In genomic region chr2:145012214-145012670, GRCh38 we compare ENCODE assay signal across 14 cellular contexts.
DNase-seq lines count a peak whose midpoint lies in the region; ATAC-seq and TF ChIP-seq lines count a peak whose summit lies in the region.
"Had no signal": no experiment of that assay in that cellular context is flagged by ENCODE, and none has a peak within 500 bp of the region (broad histone marks: within the 10 kb centered on the region; RNA-seq: fewer than 3 reads in every experiment).

No MANE protein-coding gene starts in this region.

- no peaks in the 10 kb centered on the region for H3K27me3 ChIP-seq in left ventricle myocardium inferior (ENCODE audit: low read depth)
- H3K27me3 ChIP-seq: cardiac muscle cell, gastrocnemius medialis, right lobe of liver had no signal

- peak overlapping the region; percentile 57 for H3K27ac ChIP-seq in left ventricle myocardium inferior (replicated peaks)
- H3K27ac ChIP-seq: cardiac muscle cell, gastrocnemius medialis, right lobe of liver had no signal

- DNase-seq in Right ventricle myocardium inferior (ENCODE audit: missing footprints) = no peak
- DNase-seq in cardiac septum (ENCODE audit: low spot score) = no peak
- DNase-seq in amniotic epithelial cell (ENCODE audit: low read depth) = peak; percentile 61
- DNase-seq in left ventricle myocardium inferior = peak; percentile 35
- no peak for DNase-seq in SHP77 treated with DMSO at 0.1 percent for 48 hours (lab: John Stamatoyannopoulos, UW)
- DNase-seq in iPS-NIHi11 (ENCODE audit: low spot score) = no peak
- DNase-seq in activated naive CD4-positive, alpha-beta T cell treated with anti-CD3 and anti-CD28 coated beads, Interleukin-2, amount 10 ng/mL, durations not matched to agents 7 days and 5 days = no peak
- DNase-seq: activated T-cell treated with anti-CD3 and anti-CD28 coated beads for 4 hours, gastrocnemius medialis, H9, mucosa of descending colon, right lobe of liver had no signal

- no peaks in the 10 kb centered on the region for H3K9me3 ChIP-seq in left ventricle myocardium inferior (replicated peaks)
- H3K9me3 ChIP-seq: gastrocnemius medialis, mucosa of descending colon, right lobe of liver had no signal

- H3K36me3 ChIP-seq in left ventricle myocardium inferior = no peaks in the 10 kb centered on the region
- H3K36me3 ChIP-seq: cardiac muscle cell, gastrocnemius medialis, right lobe of liver had no signal

- H3K36me3 Mint-ChIP-seq in activated T-helper 17 cell treated with anti-CD3 and anti-CD28 coated beads, Interleukin-2, amount 50 U/mL, for 72 hours (ENCODE audit: low read depth) = no peaks in the 10 kb centered on the region
- H3K36me3 Mint-ChIP-seq in activated naive CD4-positive, alpha-beta T cell treated with anti-CD3 and anti-CD28 coated beads, Interleukin-2, amount 10 ng/mL, durations not matched to agents 7 days and 5 days = no peaks in the 10 kb centered on the region

- no peaks in the 10 kb centered on the region for H3K4me1 Mint-ChIP-seq in activated T-helper 17 cell treated with anti-CD3 and anti-CD28 coated beads, Interleukin-2, amount 50 U/mL, for 72 hours
- H3K4me1 Mint-ChIP-seq in activated naive CD4-positive, alpha-beta T cell treated with anti-CD3 and anti-CD28 coated beads, Interleukin-2, amount 10 ng/mL, durations not matched to agents 7 days and 5 days = no peaks in the 10 kb centered on the region

- peaks cover 24% of the 10 kb centered on the region for H3K4me1 ChIP-seq in left ventricle myocardium inferior
- H3K4me1 ChIP-seq: gastrocnemius medialis, right lobe of liver had no signal

- H3K27me3 Mint-ChIP-seq in activated T-helper 17 cell treated with anti-CD3 and anti-CD28 coated beads, Interleukin-2, amount 50 U/mL, for 72 hours = no peaks in the 10 kb centered on the region
- H3K27me3 Mint-ChIP-seq in activated naive CD4-positive, alpha-beta T cell treated with anti-CD3 and anti-CD28 coated beads, Interleukin-2, amount 10 ng/mL, durations not matched to agents 7 days and 5 days = no peaks in the 10 kb centered on the region

- peak overlapping the region; percentile 3 for H3K4me3 ChIP-seq in left ventricle myocardium inferior
- H3K4me3 ChIP-seq: cardiac muscle cell, gastrocnemius medialis, mucosa of descending colon, right lobe of liver had no signal

- no peaks in the 10 kb centered on the region for H3K9me3 Mint-ChIP-seq in activated T-helper 17 cell treated with anti-CD3 and anti-CD28 coated beads, Interleukin-2, amount 50 U/mL, for 72 hours
- H3K9me3 Mint-ChIP-seq in activated naive CD4-positive, alpha-beta T cell treated with anti-CD3 and anti-CD28 coated beads, Interleukin-2, amount 10 ng/mL, durations not matched to agents 7 days and 5 days = no peaks in the 10 kb centered on the region
- H3K9me3 Mint-ChIP-seq: H9 had no signal

- CTCF ChIA-PET in activated naive CD4-positive, alpha-beta T cell treated with anti-CD3 and anti-CD28 coated beads, Interleukin-2, amount 10 ng/mL, durations not matched to agents 7 days and 5 days (lab: Charles Lee) = no interaction called here

- intact Hi-C loops in Right ventricle myocardium inferior (cut with DNase I) = loop anchor here (5.0 kb wide), 1 partner anchor 490 kb away; the partner anchor contains the start of gene ZEB2
- intact Hi-C loops in cardiac septum (cut with DNase I) = no loop called here
- intact Hi-C loops in left ventricle myocardium inferior (cut with micrococcal nuclease) = no loop called here

- ATAC-seq in Right ventricle myocardium inferior = peak; percentile 76
- ATAC-seq in activated T-helper 17 cell treated with anti-CD3 and anti-CD28 coated beads, Interleukin-2, amount 50 U/mL, for 72 hours (replicated peaks) = no peak
- ATAC-seq: mucosa of descending colon, right lobe of liver had no signal

- H3K4me3 Mint-ChIP-seq in activated T-helper 17 cell treated with anti-CD3 and anti-CD28 coated beads, Interleukin-2, amount 50 U/mL, for 72 hours = no peak overlapping the region
- H3K4me3 Mint-ChIP-seq in activated naive CD4-positive, alpha-beta T cell treated with anti-CD3 and anti-CD28 coated beads, Interleukin-2, amount 10 ng/mL, durations not matched to agents 7 days and 5 days = no peak overlapping the region
- H3K4me3 Mint-ChIP-seq: H9 had no signal

- no peak for TF ChIP-seq CTCF in left ventricle myocardium inferior (IDR thresholded peaks at IDR 0.05; ENCODE audit: borderline replicate concordance)

- no peak overlapping the region for H3K27ac Mint-ChIP-seq in activated T-helper 17 cell treated with anti-CD3 and anti-CD28 coated beads, Interleukin-2, amount 50 U/mL, for 72 hours
- no peak overlapping the region for H3K27ac Mint-ChIP-seq in activated naive CD4-positive, alpha-beta T cell treated with anti-CD3 and anti-CD28 coated beads, Interleukin-2, amount 10 ng/mL, durations not matched to agents 7 days and 5 days

Comparison
In these comparisons a context has a peak if more than half of its experiments do, and no peak if none do; other contexts are left out.
1. DNase-seq: peak in amniotic epithelial cell (single experiment) and left ventricle myocardium inferior (single experiment); none in Right ventricle myocardium inferior (single experiment), cardiac septum (single experiment), SHP77 treated with DMSO at 0.1 percent for 48 hours (single experiment), iPS-NIHi11 (single experiment) and activated naive CD4-positive, alpha-beta T cell treated with anti-CD3 and anti-CD28 coated beads, Interleukin-2, amount 10 ng/mL, durations not matched to agents 7 days and 5 days (single experiment).